ENCODE assay signal across 8 cellular contexts in the genomic region with DNA sequence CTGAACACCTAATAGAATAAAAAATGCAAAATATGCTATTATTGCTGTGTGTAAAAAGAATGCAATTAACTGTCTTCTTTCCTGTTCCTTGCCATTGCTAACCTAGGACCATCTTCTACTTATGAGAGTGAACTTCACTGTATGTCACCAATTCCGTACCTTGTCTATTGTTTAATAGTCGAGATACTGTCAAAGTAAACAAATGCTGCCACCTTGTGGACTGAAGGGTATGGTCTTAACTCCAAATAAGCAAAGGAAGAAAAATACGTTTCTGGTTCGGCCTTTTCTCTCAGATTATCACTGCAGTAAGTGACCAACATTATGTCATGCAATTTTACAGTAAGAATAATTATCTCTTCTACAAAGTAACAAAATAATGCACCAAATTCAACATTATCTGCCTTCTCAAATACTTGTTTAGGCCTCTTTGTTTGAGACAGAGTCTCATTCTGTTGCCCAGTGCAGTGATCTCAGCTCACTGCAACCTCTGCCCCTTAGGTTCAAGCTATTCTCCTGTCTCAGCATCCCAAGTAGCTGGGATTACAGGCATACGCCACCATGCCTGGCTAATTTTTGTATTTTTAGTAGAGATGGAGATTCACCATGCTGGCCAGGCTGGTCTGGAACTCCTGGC.
DNase-seq lines count a peak whose midpoint lies in the region; ATAC-seq, FAIRE-seq and TF ChIP-seq lines count a peak whose summit lies in the region.

No MANE protein-coding gene starts in this region.

- no peak overlapping the region for H2AFZ ChIP-seq in Karpas-422 (ENCODE audit: low read length)
- H2AFZ ChIP-seq in keratinocyte (ENCODE audit: control insufficient read depth, low read length) = no peak overlapping the region

- no peaks in the 10 kb centered on the region for H3K27me3 Mint-ChIP-seq in CD4-positive, CD25-positive, alpha-beta regulatory T cell

- FAIRE-seq in bronchial epithelial cell (lab: Jason Lieb, UNC) (no peak), keratinocyte (lab: Jason Lieb, UNC) (peak; percentile 71)

- H3K36me3 ChIP-seq in CD4-positive, CD25-positive, alpha-beta regulatory T cell (ENCODE audit: control insufficient read depth, insufficient read depth, low read length) = peaks cover 21% of the 10 kb centered on the region
- H3K36me3 ChIP-seq in Karpas-422 (ENCODE audit: insufficient read depth, low read length) (peaks cover 6% of the 10 kb centered on the region), bronchial epithelial cell (ENCODE audit: control insufficient read depth, insufficient read depth, low read length) (peaks cover 2% of the 10 kb centered on the region), keratinocyte (ENCODE audit: control insufficient read depth in 2 of 2, extremely low read depth in 1 of 2, insufficient read depth in 2 of 2, low read length in 2 of 2) (peaks cover 0 to 5% of the 10 kb centered on the region in 2 experiments), suprapubic skin (peaks cover 10% of the 10 kb centered on the region)

- peak; percentile 44 to 47 for ATAC-seq in CD4-positive, CD25-positive, alpha-beta regulatory T cell (ENCODE audit: low read depth in 2 of 2)
- ATAC-seq in GM18519 (IDR thresholded peaks at IDR 0.05; ENCODE audit: low FRiP score, unreplicated experiment) (peak; percentile 89), HG02852 (IDR thresholded peaks at IDR 0.05; ENCODE audit: unreplicated experiment) (no peak)

- dilution Hi-C loops in keratinocyte (cut with MboI; ENCODE audit: extremely low pct_ligation_motif_present, low sequenced_read_pairs) = no loop called here

- peaks cover 0 to 17% (median 2%) of the 10 kb centered on the region in 7 donors for H3K9me3 Mint-ChIP-seq in CD4-positive, CD25-positive, alpha-beta regulatory T cell

- no peaks in the 10 kb centered on the region for H3K9me2 ChIP-seq in Karpas-422 (replicated peaks; ENCODE audit: insufficient read depth, low read length)

- H3K4me1 Mint-ChIP-seq in CD4-positive, CD25-positive, alpha-beta regulatory T cell = peaks cover 10 to 35% (median 15%) of the 10 kb centered on the region in 4 donors

- no peaks in the 10 kb centered on the region for H3K9me1 ChIP-seq in keratinocyte (ENCODE audit: control insufficient read depth, extremely low read depth, insufficient read depth, low read length)

- no peak for TF ChIP-seq POLR2A in suprapubic skin (IDR thresholded peaks at IDR 0.05)

- H4K20me1 ChIP-seq in Karpas-422 (ENCODE audit: insufficient read depth, low read depth, low read length) = no peaks in the 10 kb centered on the region
- H4K20me1 ChIP-seq in keratinocyte (ENCODE audit: control insufficient read depth, extremely low read depth, insufficient read depth, low read length) = no peaks in the 10 kb centered on the region

- peak in 2 of 3 donors; percentile 44 to 68 for DNase-seq in CD4-positive, CD25-positive, alpha-beta regulatory T cell
- DNase-seq in Karpas-422 (peak; percentile 90), OCI-M2 (lab: John Stamatoyannopoulos, UW; ENCODE audit: unreplicated experiment) (peak; percentile 8), bronchial epithelial cell (ENCODE audit: low read depth) (peak; percentile 66), keratinocyte (ENCODE audit: low read depth, low spot score) (peak; percentile 19), suprapubic skin (ENCODE audit: low spot score in 2 of 2) (no peak)

- peak overlapping the region in 1 of 3 donors; percentile 44 for H3K27ac Mint-ChIP-seq in CD4-positive, CD25-positive, alpha-beta regulatory T cell

- H3K9me3 ChIP-seq in CD4-positive, CD25-positive, alpha-beta regulatory T cell (ENCODE audit: control insufficient read depth in 2 of 2, low read length in 2 of 2) = peaks cover 7 to 16% of the 10 kb centered on the region in 2 experiments
- H3K9me3 ChIP-seq in Karpas-422 (ENCODE audit: low read length) = no peaks in the 10 kb centered on the region
- no peaks in the 10 kb centered on the region for H3K9me3 ChIP-seq in keratinocyte (ENCODE audit: control insufficient read depth, low read depth, low read length)
- peaks cover 15% of the 10 kb centered on the region for H3K9me3 ChIP-seq in suprapubic skin

- H3K27me3 ChIP-seq in CD4-positive, CD25-positive, alpha-beta regulatory T cell (ENCODE audit: control insufficient read depth, insufficient read depth, low read length) = no peaks in the 10 kb centered on the region
- H3K27me3 ChIP-seq in Karpas-422 (ENCODE audit: low read length) (no peaks in the 10 kb centered on the region), bronchial epithelial cell (ENCODE audit: control insufficient read depth, insufficient read depth, low read length) (no peaks in the 10 kb centered on the region), keratinocyte (ENCODE audit: control insufficient read depth, extremely low read depth, insufficient read depth, low read length) (no peaks in the 10 kb centered on the region), suprapubic skin (no peaks in the 10 kb centered on the region)

- H3K27ac ChIP-seq in CD4-positive, CD25-positive, alpha-beta regulatory T cell (ENCODE audit: insufficient read depth, low read length, poor library complexity, severe bottlenecking) = no peak overlapping the region
- no peak overlapping the region for H3K27ac ChIP-seq in Karpas-422 (ENCODE audit: low read length)
- H3K27ac ChIP-seq in keratinocyte (ENCODE audit: control insufficient read depth, insufficient read depth, low read length) = no peak overlapping the region
- no peak overlapping the region for H3K27ac ChIP-seq in suprapubic skin

- H3K9ac ChIP-seq in Karpas-422 (ENCODE audit: low read length) (no peak overlapping the region), keratinocyte (ENCODE audit: control insufficient read depth, extremely low read depth, insufficient read depth, low read length) (no peak overlapping the region)

- peaks cover 81% of the 10 kb centered on the region for H3K79me2 ChIP-seq in Karpas-422 (ENCODE audit: low read length)
- H3K79me2 ChIP-seq in keratinocyte (ENCODE audit: control insufficient read depth, insufficient read depth, low read length) = peaks cover 4% of the 10 kb centered on the region

- H3K4me3 Mint-ChIP-seq in CD4-positive, CD25-positive, alpha-beta regulatory T cell = no peak overlapping the region

- WGBS in suprapubic skin = 32% methylated on average over 5 of the region's 5 CpGs

- no peak overlapping the region for H3K4me3 ChIP-seq in CD4-positive, CD25-positive, alpha-beta regulatory T cell (ENCODE audit: low read depth, low read length)
- no peak overlapping the region for H3K4me3 ChIP-seq in Karpas-422 (ENCODE audit: low read length)
- no peak overlapping the region for H3K4me3 ChIP-seq in bronchial epithelial cell (ENCODE audit: low read depth, low read length)
- no peak overlapping the region for H3K4me3 ChIP-seq in keratinocyte (ENCODE audit: control insufficient read depth in 2 of 3, extremely low read depth in 1 of 3, insufficient read depth in 2 of 3, low read depth in 1 of 3, low read length in 3 of 3)
- no peak overlapping the region for H3K4me3 ChIP-seq in suprapubic skin

- H3K4me2 ChIP-seq in Karpas-422 (ENCODE audit: low read depth, low read length, poor library complexity, severe bottlenecking) (no peak overlapping the region), keratinocyte (ENCODE audit: control insufficient read depth, extremely low read depth, insufficient read depth, low read depth, low read length) (no peak overlapping the region)

- peaks cover 59% of the 10 kb centered on the region for H3K36me3 Mint-ChIP-seq in CD4-positive, CD25-positive, alpha-beta regulatory T cell

- H3K4me1 ChIP-seq in CD4-positive, CD25-positive, alpha-beta regulatory T cell (ENCODE audit: control insufficient read depth, insufficient read depth, low read length, poor library complexity, severe bottlenecking) = no peaks in the 10 kb centered on the region
- peaks cover 12% of the 10 kb centered on the region for H3K4me1 ChIP-seq in Karpas-422 (ENCODE audit: low read length)
- H3K4me1 ChIP-seq in keratinocyte (ENCODE audit: control insufficient read depth, extremely low read depth, insufficient read depth, low read length) = no peaks in the 10 kb centered on the region
- H3K4me1 ChIP-seq in suprapubic skin = peaks cover 3% of the 10 kb centered on the region

- TF ChIP-seq EP300 in suprapubic skin (IDR thresholded peaks at IDR 0.05) = no peak

- peak; percentile 54 for TF ChIP-seq CTCF in bronchial epithelial cell (IDR thresholded peaks at IDR 0.05; ENCODE audit: insufficient read depth, low read length, severe bottlenecking)
- TF ChIP-seq CTCF in keratinocyte (optimal IDR thresholded peaks at IDR 0.05 in 1 of 3, IDR thresholded peaks at IDR 0.05 in 1 of 3, conservative IDR thresholded peaks at IDR 0.05 in 1 of 3; ENCODE audit: extremely low read depth in 1 of 3, insufficient read depth in 2 of 3, low read length in 3 of 3) = peak in 2 of 3 experiments; percentile 44 to 54
- TF ChIP-seq CTCF in suprapubic skin (IDR thresholded peaks at IDR 0.05) = peak; percentile 45 to 54

Comparison
In these comparisons a context has a peak if more than half of its experiments do, and no peak if none do; other contexts are left out.
1. DNase-seq: peak in CD4-positive, CD25-positive, alpha-beta regulatory T cell (2 of 3), Karpas-422 (single experiment), OCI-M2 (single experiment), bronchial epithelial cell (single experiment) and keratinocyte (single experiment); none in suprapubic skin (0 of 2).
2. Peak in every context shown above with its lines, with median percentiles within 50 percentile points of each other: CTCF ChIP-seq.